ENCODE assay signal across 8 cellular contexts in the genomic region with DNA sequence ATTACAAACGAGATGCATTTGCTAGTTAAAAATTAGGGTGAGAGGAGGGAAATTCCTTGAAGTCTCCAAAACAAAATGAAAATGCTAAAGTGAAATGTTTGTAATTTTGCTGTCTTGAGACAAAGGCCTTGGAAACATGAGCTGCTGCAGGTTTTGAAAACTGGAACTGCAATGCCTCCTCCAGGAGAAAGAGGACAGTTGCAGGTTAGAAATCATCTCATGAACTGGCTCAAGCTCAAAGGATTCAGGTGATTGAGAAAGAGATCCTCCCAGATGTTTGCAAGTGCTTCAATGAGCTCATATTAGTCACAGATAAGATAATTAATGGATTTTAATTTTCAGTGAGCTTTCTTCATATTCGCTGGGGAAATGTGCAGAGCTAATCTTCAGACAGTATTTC. TPM values are rescaled to one million over a fixed set of nuclear protein-coding genes. Genes with fewer than 3 reads are reported as not detected.
A peak's percentile ranks its signal among the peaks of the same experiment; 100 is the strongest.
DNase-seq lines count a peak whose midpoint lies in the region; ATAC-seq and TF ChIP-seq lines count a peak whose summit lies in the region.

No MANE protein-coding gene starts in this region.

- no peak for TF ChIP-seq EP300 in stomach (IDR thresholded peaks at IDR 0.05)

- H3K9me3 Mint-ChIP-seq in activated CD4-positive, alpha-beta T cell treated with anti-CD3 and anti-CD28 coated beads for 36 hours (ENCODE audit: low read depth): no peaks in the 10 kb centered on the region

- no peak overlapping the region for H3K4me3 Mint-ChIP-seq in activated CD4-positive, alpha-beta T cell treated with anti-CD3 and anti-CD28 coated beads for 36 hours

- CTCF ChIA-PET in activated CD4-positive, alpha-beta T cell treated with anti-CD3 and anti-CD28 coated beads for 36 hours (lab: Charles Lee): interaction anchor here (0.7 to 1.2 kb wide), 3 partner anchors 411 to 1200 kb away, joined by 3 to 4 read pairs (median 3); no protein-coding TSS in a partner anchor

- intact Hi-C loops in lower lobe of right lung (cut with DNase I) (no loop called here), stomach (cut with DNase I; ENCODE audit: low total_unique reads) (no loop called here)
- intact Hi-C loops in activated CD4-positive, alpha-beta T cell treated with anti-CD3 and anti-CD28 coated beads for 36 hours (cut with DNase I, micrococcal nuclease): no loop called here

- TF ChIP-seq CTCF in LNCaP clone FGC (IDR thresholded peaks at IDR 0.05; ENCODE audit: control insufficient read depth, extremely low read depth, insufficient read depth) (peak; percentile 53), WERI-Rb-1 (IDR thresholded peaks at IDR 0.05; ENCODE audit: low read depth, low read length) (peak; percentile 64), lower lobe of right lung (IDR thresholded peaks at IDR 0.05) (peak; percentile 6), stomach (IDR thresholded peaks at IDR 0.05) (no peak), right atrium auricular region (IDR thresholded peaks at IDR 0.05) (peak in 1 of 2 donors; percentile 41)

- H3K27ac Mint-ChIP-seq in activated CD4-positive, alpha-beta T cell treated with anti-CD3 and anti-CD28 coated beads for 36 hours: no peak overlapping the region

- DNase-seq in COLO829 (ENCODE audit: low spot score) (peak; percentile 63), LNCaP clone FGC (ENCODE audit: low read depth) (peak; percentile 14), WERI-Rb-1 (peak; percentile 11), lower lobe of right lung (no peak), stomach (no peak), right atrium auricular region (ENCODE audit: low spot score) (no peak)
- no peak for DNase-seq in activated CD4-positive, alpha-beta T cell treated with anti-CD3 and anti-CD28 coated beads for 36 hours

- TF ChIP-seq POLR2A in stomach (IDR thresholded peaks at IDR 0.05): no peak

- H3K27ac ChIP-seq in WERI-Rb-1 (no peak overlapping the region), lower lobe of right lung (no peak overlapping the region), stomach (no peak overlapping the region), right atrium auricular region (no peak overlapping the region)

- H3K4me1 ChIP-seq in lower lobe of right lung (no peaks in the 10 kb centered on the region), stomach (no peaks in the 10 kb centered on the region), right atrium auricular region (no peaks in the 10 kb centered on the region)

- peaks cover 5% of the 10 kb centered on the region for H3K27me3 Mint-ChIP-seq in activated CD4-positive, alpha-beta T cell treated with anti-CD3 and anti-CD28 coated beads for 36 hours

- no peaks in the 10 kb centered on the region for H3K36me3 Mint-ChIP-seq in activated CD4-positive, alpha-beta T cell treated with anti-CD3 and anti-CD28 coated beads for 36 hours (ENCODE audit: low read depth)

- 7 to 17% (median 12%) methylated on average over 2 of the region's 2 CpGs for WGBS in stomach, 5 donors

- ATAC-seq in lower lobe of right lung (no peak), GM21390 (IDR thresholded peaks at IDR 0.05; ENCODE audit: unreplicated experiment) (no peak)
- ATAC-seq in activated CD4-positive, alpha-beta T cell treated with anti-CD3 and anti-CD28 coated beads for 36 hours: no peak

- POLR2A ChIA-PET in activated CD4-positive, alpha-beta T cell treated with anti-CD3 and anti-CD28 coated beads for 36 hours (lab: Charles Lee): no interaction called here

- H3K27me3 ChIP-seq in WERI-Rb-1 (ENCODE audit: insufficient read depth, low read depth, severe bottlenecking) (no peaks in the 10 kb centered on the region), lower lobe of right lung (ENCODE audit: low read depth) (no peaks in the 10 kb centered on the region), stomach (peaks cover 0 to 6% (median 0%) of the 10 kb centered on the region in 3 donors), right atrium auricular region (no peaks in the 10 kb centered on the region)

- H3K4me3 ChIP-seq in LNCaP clone FGC (ENCODE audit: low read depth, low read length): no peak overlapping the region
- H3K4me3 ChIP-seq in WERI-Rb-1 (ENCODE audit: low read depth, low read length): no peak overlapping the region
- no peak overlapping the region for H3K4me3 ChIP-seq in lower lobe of right lung
- H3K4me3 ChIP-seq in stomach: no peak overlapping the region
- H3K4me3 ChIP-seq in right atrium auricular region: no peak overlapping the region

- no peaks in the 10 kb centered on the region for H3K9me3 ChIP-seq in WERI-Rb-1 (ENCODE audit: severe bottlenecking)
- H3K9me3 ChIP-seq in lower lobe of right lung: no peaks in the 10 kb centered on the region
- H3K9me3 ChIP-seq in stomach: no peaks in the 10 kb centered on the region
- no peaks in the 10 kb centered on the region for H3K9me3 ChIP-seq in right atrium auricular region

- H3K4me1 Mint-ChIP-seq in activated CD4-positive, alpha-beta T cell treated with anti-CD3 and anti-CD28 coated beads for 36 hours: no peaks in the 10 kb centered on the region

- H3K36me3 ChIP-seq in WERI-Rb-1 (no peaks in the 10 kb centered on the region), lower lobe of right lung (no peaks in the 10 kb centered on the region), stomach (no peaks in the 10 kb centered on the region), right atrium auricular region (no peaks in the 10 kb centered on the region)

RNA-seq across cellular contexts. Expression of a gene that starts 32.4 kb away (rescaled TPM):
- total RNA-seq in lower lobe of right lung (not detected), stomach (100 to 1,000 TPM in 1 of 5 donors, 10 to 100 TPM in 3, 1 to 10 TPM in 1; 1.0 to 126 (median 16.9) TPM), right atrium auricular region (100 to 1,000 TPM; 403 to 651 TPM)
- total RNA-seq in activated CD4-positive, alpha-beta T cell treated with anti-CD3 and anti-CD28 coated beads for 36 hours: not detected
- polyA plus RNA-seq in stomach: 1 to 10 TPM in 1 of 3 donors, not detected in 2; 2.2 TPM

Comparison
In these comparisons a context has a peak if more than half of its experiments do, and no peak if none do; other contexts are left out.
1. DNase-seq: peak in COLO829 (single experiment), LNCaP clone FGC (single experiment) and WERI-Rb-1 (single experiment); none in lower lobe of right lung (single experiment), activated CD4-positive, alpha-beta T cell treated with anti-CD3 and anti-CD28 coated beads for 36 hours (single experiment), stomach (single experiment) and right atrium auricular region (single experiment).
2. CTCF ChIP-seq: peak in LNCaP clone FGC (single experiment), WERI-Rb-1 (single experiment) and lower lobe of right lung (single experiment); none in stomach (0 of 7).